ENCODE assay signal across 8 cellular contexts in the genomic region with DNA sequence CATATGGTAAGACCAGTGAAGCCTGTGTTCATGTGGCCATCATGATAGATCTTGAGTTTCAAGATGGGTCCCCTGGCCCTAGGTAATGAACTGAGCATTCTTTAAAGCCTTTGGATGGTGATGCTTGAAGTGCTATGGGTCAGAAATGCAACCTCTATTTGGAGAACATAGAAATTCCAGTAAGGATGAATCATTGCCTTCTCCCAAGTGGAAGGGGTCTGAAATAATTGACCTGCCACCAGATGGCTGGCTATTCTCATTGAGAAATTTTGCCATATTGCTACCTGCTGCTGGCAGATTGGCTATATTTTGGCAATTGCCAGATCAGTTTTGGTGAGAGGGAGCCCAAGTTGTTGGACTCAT. TPM values are rescaled to one million over a fixed set of nuclear protein-coding genes. Genes with fewer than 3 reads are reported as not detected.
DNase-seq lines count a peak whose midpoint lies in the region; ATAC-seq and TF ChIP-seq lines count a peak whose summit lies in the region.

No MANE protein-coding gene starts in this region.

- H3K9me3 ChIP-seq in SJSA1 (replicated peaks): no peaks in the 10 kb centered on the region
- no peaks in the 10 kb centered on the region for H3K9me3 ChIP-seq in sigmoid colon

- ATAC-seq in HG02852 (IDR thresholded peaks at IDR 0.05; ENCODE audit: unreplicated experiment): no peak
- ATAC-seq in GM18520 (IDR thresholded peaks at IDR 0.05; ENCODE audit: unreplicated experiment): no peak

- no peak for TF ChIP-seq CTCF in fibroblast of mammary gland (conservative IDR thresholded peaks at IDR 0.05; ENCODE audit: control insufficient read depth, insufficient read depth, low read depth, low read length)
- no peak for TF ChIP-seq CTCF in sigmoid colon (IDR thresholded peaks at IDR 0.05)

- DNase-seq in GM03348 (ENCODE audit: low spot score): peak; percentile 52
- DNase-seq in SJSA1 (ENCODE audit: low read depth in 1 of 2, low spot score in 2 of 2): no peak
- DNase-seq in fibroblast of mammary gland (ENCODE audit: low read depth): peak; percentile 52
- no peak for DNase-seq in sigmoid colon
- no peak for DNase-seq in NCI-H510A (lab: John Stamatoyannopoulos, UW)
- DNase-seq in globus pallidus (ENCODE audit: low spot score): no peak

- no peaks in the 10 kb centered on the region for H3K27me3 ChIP-seq in SJSA1 (replicated peaks)
- no peaks in the 10 kb centered on the region for H3K27me3 ChIP-seq in sigmoid colon

- H3K4me3 ChIP-seq in SJSA1 (peak overlapping the region; percentile 33), fibroblast of mammary gland (ENCODE audit: control insufficient read depth, low read depth, low read length) (no peak overlapping the region), sigmoid colon (peak overlapping the region in 3 of 4 donors; percentile 37 to 55 (median 55))

- no peak for TF ChIP-seq EP300 in sigmoid colon (IDR thresholded peaks at IDR 0.05)

- intact Hi-C loops in sigmoid colon (cut with DNase I): loop anchor here (2.0 to 5.0 kb wide), 2 partner anchors 52 to 100 kb away; a partner anchor contains a TSS

- H3K4me1 ChIP-seq in SJSA1 (replicated peaks) (peaks cover 18% of the 10 kb centered on the region), sigmoid colon (peaks cover 0 to 38% (median 28%) of the 10 kb centered on the region in 4 donors)

- H3K27ac ChIP-seq in SJSA1: peak overlapping the region; percentile 12
- H3K27ac ChIP-seq in sigmoid colon: peak overlapping the region; percentile 87 to 93 (median 91)

- no peak for TF ChIP-seq POLR2A in sigmoid colon (IDR thresholded peaks at IDR 0.05)

- no peaks in the 10 kb centered on the region for H3K36me3 ChIP-seq in SJSA1
- no peaks in the 10 kb centered on the region for H3K36me3 ChIP-seq in sigmoid colon

RNA-seq across cellular contexts. Expression of a gene that starts 0.7 kb away (rescaled TPM):
- total RNA-seq in SJSA1 (2014; rRNA removed; shearing (Covaris generic)): 54.6 and 97.5 TPM in 2 replicates
- 100 to 1,000 TPM in 2 of 4 donors, 10 to 100 TPM in 2; 33.6 to 118 (median 82.0) TPM for total RNA-seq in sigmoid colon
- polyA plus RNA-seq in sigmoid colon: 100 to 1,000 TPM in 1 of 3 donors, 10 to 100 TPM in 1, 1 to 10 TPM in 1; 9.0 to 245 (median 16.0) TPM

RNA-seq across cellular contexts. Expression of a gene that starts 37.7 kb away (rescaled TPM):
- total RNA-seq in SJSA1 (2014; rRNA removed; shearing (Covaris generic)): not detected in 2 replicates
- total RNA-seq in sigmoid colon: 10 to 100 TPM in 1 of 4 donors, 1 to 10 TPM in 3; 6.6 to 11.4 (median 8.0) TPM
- polyA plus RNA-seq in sigmoid colon: 10 to 100 TPM in 1 of 3 donors, 1 to 10 TPM in 2; 3.0 to 14.4 (median 5.1) TPM

RNA-seq across cellular contexts. Expression of a gene that starts 53.0 kb away (rescaled TPM):
- total RNA-seq in SJSA1 (2014; rRNA removed; shearing (Covaris generic)): 12.5 and 12.7 TPM in 2 replicates
- total RNA-seq in sigmoid colon: 10 to 100 TPM; 11.9 to 24.3 (median 19.1) TPM
- polyA plus RNA-seq in sigmoid colon: 1 to 10 TPM; 3.6 to 5.3 (median 4.6) TPM

Comparison
In these comparisons a context has a peak if more than half of its experiments do, and no peak if none do; other contexts are left out.
1. DNase-seq: peak in GM03348 (single experiment) and fibroblast of mammary gland (single experiment); none in SJSA1 (0 of 2), sigmoid colon (single experiment), NCI-H510A (single experiment) and globus pallidus (single experiment).